In genomic region chr5:177366528-177367322, GRCh38 we compare ENCODE assay signal across 9 cellular contexts. TPM values are rescaled to one million over a fixed set of nuclear protein-coding genes. Genes with fewer than 3 reads are reported as not detected.
DNase-seq lines count a peak whose midpoint lies in the region; ATAC-seq, FAIRE-seq and TF ChIP-seq lines count a peak whose summit lies in the region.
"Had no signal": no experiment of that assay in that cellular context is flagged by ENCODE, and none has a peak within 500 bp of the region (broad histone marks: within the 10 kb centered on the region; RNA-seq: fewer than 3 reads in every experiment).

No MANE protein-coding gene starts in this region.

- H3K9me3 ChIP-seq in HepG2 (ENCODE audit: low read length) (no peaks in the 10 kb centered on the region), thymus (ENCODE audit: control insufficient read depth) (peaks cover 3% of the 10 kb centered on the region)

- no peak overlapping the region for H2AFZ ChIP-seq in HepG2 (ENCODE audit: low read length)

- peaks cover 82% of the 10 kb centered on the region for H3K4me1 Mint-ChIP-seq in dendritic cell treated with granulocyte-macrophage colony-stimulating factor and Interleukin-4, amounts not matched to agents 40 ng/mL and 50 ng/mL, for 4 days (ENCODE audit: low read depth)

- ATAC-seq in HepG2 (peak; percentile 71), HG03469 (IDR thresholded peaks at IDR 0.05; ENCODE audit: unreplicated experiment) (no peak)

- no peaks in the 10 kb centered on the region for H3K27me3 Mint-ChIP-seq in dendritic cell treated with granulocyte-macrophage colony-stimulating factor and Interleukin-4, amounts not matched to agents 40 ng/mL and 50 ng/mL, for 4 days
- H3K27me3 Mint-ChIP-seq: stimulated activated naive CD8-positive, alpha-beta T cell treated with anti-CD3 and anti-CD28 coated beads, Interleukin-15, Interleukin-2, amounts not matched to agents 100 ng/mL and 50 ng/mL, for 24 hours had no signal

- peaks cover 89% of the 10 kb centered on the region for H3K36me3 Mint-ChIP-seq in dendritic cell treated with granulocyte-macrophage colony-stimulating factor and Interleukin-4, amounts not matched to agents 40 ng/mL and 50 ng/mL, for 4 days (ENCODE audit: low read depth)

- H3K27ac ChIP-seq in HepG2 (ENCODE audit: extremely low read length, insufficient read depth, low read length) (peak overlapping the region; percentile 79), thymus (ENCODE audit: low read depth) (peak overlapping the region; percentile 73)

- 2% methylated on average over 28 of the region's 36 CpGs for WGBS in HepG2 (ENCODE audit: low lambda C conversion rate)
- 90% methylated on average over 36 of the region's 36 CpGs for WGBS in thymus

- H3K4me3 ChIP-seq in HepG2 (replicated peaks in 1 of 3; ENCODE audit: insufficient read depth in 1 of 3, low read depth in 2 of 3, low read length in 3 of 3) (peak overlapping the region; percentile 64 to 75 (median 68); a peak in 5 of 6 replicates), thymus (ENCODE audit: low read length) (peak overlapping the region; percentile 5)

- no peaks in the 10 kb centered on the region for H3K9me3 Mint-ChIP-seq in dendritic cell treated with granulocyte-macrophage colony-stimulating factor and Interleukin-4, amounts not matched to agents 40 ng/mL and 50 ng/mL, for 4 days
- H3K9me3 Mint-ChIP-seq: stimulated activated naive CD8-positive, alpha-beta T cell treated with anti-CD3 and anti-CD28 coated beads, Interleukin-15, Interleukin-2, amounts not matched to agents 100 ng/mL and 50 ng/mL, for 24 hours had no signal

- H3K36me3 ChIP-seq in HepG2 (replicated peaks in 1 of 2; ENCODE audit: control insufficient read depth in 1 of 2, insufficient read depth in 2 of 2, low read length in 2 of 2) (no peaks in the 10 kb centered on the region), thymus (ENCODE audit: control insufficient read depth, insufficient read depth) (peaks cover 69% of the 10 kb centered on the region)

- in situ Hi-C loops in HepG2 (cut with HindIII; ENCODE audit: extremely low pct_ligation_motif_present, low pct_unique_long_range_greater_than_20kb) = loop anchor here (25.0 kb wide), 1 partner anchor 829 kb away; the partner anchor contains the start of genes CDHR2 and RNF44

- intact Hi-C loops in dendritic cell treated with granulocyte-macrophage colony-stimulating factor and Interleukin-4, amounts not matched to agents 40 ng/mL and 50 ng/mL, for 4 days (cut with micrococcal nuclease) = no loop called here
- intact Hi-C loops in HepG2 (cut with micrococcal nuclease; ENCODE audit: unreplicated experiment) = loop anchor here (5.0 kb wide), 1 partner anchor 49 kb away; no protein-coding TSS in a partner anchor

- no peak; the same call in 1 of the 2 replicates for TF ChIP-seq CTCF in HepG2 (CRISPR knock-in tag; IDR thresholded peaks at IDR 0.05)

- TF ChIP-seq POLR2A in HepG2 (IDR thresholded peaks at IDR 0.05; ENCODE audit: insufficient read depth in 1 of 2, low read depth in 2 of 2, low read length in 2 of 2) = no peak

- DNase-seq in activated CD4-positive, alpha-beta T cell treated with anti-CD3 and anti-CD28 coated beads for 48 hours = peak; percentile 28
- no peak for DNase-seq in activated CD4-positive, alpha-beta T cell treated with anti-CD3 and anti-CD28 coated beads, Interleukin-2, amount 50 U/mL, for 48 hours
- DNase-seq in HepG2 (ENCODE audit: low spot score) (peak; percentile 75), NCI-H128 (lab: John Stamatoyannopoulos, UW; ENCODE audit: unreplicated experiment) (no peak), OCI-M1 (lab: John Stamatoyannopoulos, UW) (no peak)

- CTCF ChIA-PET in HepG2 (lab: Yijun Ruan, JAX; ENCODE audit: low intra/inter-chr PET ratio, low total read pairs) = no interaction called here

- peaks cover 3% of the 10 kb centered on the region for H3K79me2 ChIP-seq in HepG2 (ENCODE audit: insufficient read depth, low read length)

- peak overlapping the region; percentile 25 for H3K27ac Mint-ChIP-seq in dendritic cell treated with granulocyte-macrophage colony-stimulating factor and Interleukin-4, amounts not matched to agents 40 ng/mL and 50 ng/mL, for 4 days
- H3K27ac Mint-ChIP-seq: stimulated activated naive CD8-positive, alpha-beta T cell treated with anti-CD3 and anti-CD28 coated beads, Interleukin-15, Interleukin-2, amounts not matched to agents 100 ng/mL and 50 ng/mL, for 24 hours had no signal

- BruUV-seq in HepG2 (replicated peaks; lab: Mats Ljungman, UMichigan) = TSS peak; percentile 89

- peak overlapping the region; percentile 85 for H3K4me2 ChIP-seq in HepG2 (ENCODE audit: low read depth, low read length)

- FAIRE-seq in HepG2 (lab: Jason Lieb, UNC) = peak; percentile 82

- no peak for TF ChIP-seq RAD21 in HepG2 (CRISPR knock-in tag; IDR thresholded peaks at IDR 0.05)

- TF ChIP-seq EP300 in HepG2 (IDR thresholded peaks at IDR 0.05; ENCODE audit: low read depth in 2 of 2, low read length in 2 of 2) = no peak
- no peak; the same call in 1 of the 2 replicates for TF ChIP-seq EP300 in HepG2 (CRISPR knock-in tag; IDR thresholded peaks at IDR 0.05; ENCODE audit: borderline replicate concordance)

- no peak overlapping the region for H3K4me3 Mint-ChIP-seq in dendritic cell treated with granulocyte-macrophage colony-stimulating factor and Interleukin-4, amounts not matched to agents 40 ng/mL and 50 ng/mL, for 4 days
- H3K4me3 Mint-ChIP-seq: stimulated activated naive CD8-positive, alpha-beta T cell treated with anti-CD3 and anti-CD28 coated beads, Interleukin-15, Interleukin-2, amounts not matched to agents 100 ng/mL and 50 ng/mL, for 24 hours had no signal

- H3K9ac ChIP-seq in HepG2 (ENCODE audit: insufficient read depth, low read depth, low read length) = peak overlapping the region; percentile 67

- H3K27me3 ChIP-seq in HepG2 (ENCODE audit: control insufficient read depth in 1 of 2, insufficient read depth in 2 of 2, low read length in 2 of 2) (peaks cover 0 to 9% of the 10 kb centered on the region in 2 experiments; a peak in 3 of 5 replicates), thymus (ENCODE audit: control insufficient read depth, insufficient read depth) (no peaks in the 10 kb centered on the region)

- H4K20me1 ChIP-seq in HepG2 (ENCODE audit: insufficient read depth, low read length) = no peaks in the 10 kb centered on the region

- H3K4me1 ChIP-seq in HepG2 (ENCODE audit: insufficient read depth, low read length) (peaks cover 85% of the 10 kb centered on the region), thymus (ENCODE audit: control insufficient read depth, insufficient read depth, low read length) (peaks cover 18% of the 10 kb centered on the region)

- POLR2A ChIA-PET in HepG2 (lab: Yijun Ruan, JAX) = interaction anchor here (0.7 to 7.9 kb wide), 17 partner anchors 8 to 280 kb away, joined by 3 to 239 read pairs (median 7); partner anchors contain the start of genes FGFR4, GRK6, LMAN2 and RGS14

RNA-seq across cellular contexts. Expression of gene RGS14, which starts 9.0 kb away (rescaled TPM):
- total RNA-seq in HepG2 (2016; rRNA removed; fragmentation: Illumina TruSeq; extraction: Trizol) = 10.7 and 11.1 TPM in 2 replicates
- 15.3 and 15.8 TPM in 2 replicates for total RNA-seq in HepG2 (2016; cell fraction: cytosol; rRNA removed; fragmentation: Illumina TruSeq; extraction: Trizol; ENCODE audit: low read depth)
- total RNA-seq in HepG2 (2016; cell fraction: insoluble cytoplasmic fraction; rRNA removed; fragmentation: Illumina TruSeq; extraction: Trizol) = 7.2 and 12.8 TPM in 2 replicates
- 15.5 and 16.6 TPM in 2 replicates for total RNA-seq in HepG2 (2016; cell fraction: membrane; rRNA removed; fragmentation: Illumina TruSeq; extraction: Trizol)
- 7.6 and 9.6 TPM in 2 replicates for total RNA-seq in HepG2 (2016; cell fraction: nucleus; rRNA removed; fragmentation: Illumina TruSeq; extraction: Trizol)
- polyA plus RNA-seq in HepG2 (2011; rRNA removed) (17.2 and 27.9 TPM in 2 replicates), thymus (52.7 TPM)
- 20.3 and 35.1 TPM in 2 replicates for polyA plus RNA-seq in HepG2 (2011; cell fraction: cytosol; rRNA removed)
- polyA plus RNA-seq in HepG2 (2011; cell fraction: nucleus; rRNA removed) = 48.0 and 49.7 TPM in 2 replicates
- polyA plus RNA-seq in HepG2 (2012) = 9.3 and 16.2 TPM in 2 replicates
- polyA plus RNA-seq in HepG2 (2016; cell fraction: cytosol; fragmentation: Illumina TruSeq; extraction: Trizol; ENCODE audit: low read depth) = 11.0 and 13.5 TPM in 2 replicates
- polyA plus RNA-seq in HepG2 (2016; cell fraction: insoluble cytoplasmic fraction; fragmentation: Illumina TruSeq; extraction: Trizol; ENCODE audit: low read depth) = 14.8 and 16.5 TPM in 2 replicates
- polyA plus RNA-seq in HepG2 (2016; cell fraction: membrane; fragmentation: Illumina TruSeq; extraction: Trizol; ENCODE audit: low read depth) = 11.0 and 11.4 TPM in 2 replicates
- 19.6 TPM in 2 replicates for polyA plus RNA-seq in HepG2 (2016; cell fraction: nucleus; fragmentation: Illumina TruSeq; extraction: Trizol; ENCODE audit: insufficient read depth, low read depth)
- polyA minus RNA-seq in HepG2 (2011; rRNA and poly(A)+ RNA removed; ENCODE audit: low replicate concordance) = 0.82 and 20.7 TPM in 2 replicates
- 7.2 and 9.7 TPM in 2 replicates for polyA minus RNA-seq in HepG2 (2011; cell fraction: cytosol; rRNA and poly(A)+ RNA removed)
- 10.6 and 12.8 TPM in 2 replicates for polyA minus RNA-seq in HepG2 (2011; cell fraction: nucleus; rRNA and poly(A)+ RNA removed)

RNA-seq across cellular contexts. Expression of gene LMAN2, which starts 15.3 kb away (rescaled TPM):
- 94.5 and 191 TPM in 2 replicates for total RNA-seq in HepG2 (2016; rRNA removed; fragmentation: Illumina TruSeq; extraction: Trizol)
- 72.5 and 74.4 TPM in 2 replicates for total RNA-seq in HepG2 (2016; cell fraction: cytosol; rRNA removed; fragmentation: Illumina TruSeq; extraction: Trizol; ENCODE audit: low read depth)
- 86.8 and 210 TPM in 2 replicates for total RNA-seq in HepG2 (2016; cell fraction: insoluble cytoplasmic fraction; rRNA removed; fragmentation: Illumina TruSeq; extraction: Trizol)
- 109 and 128 TPM in 2 replicates for total RNA-seq in HepG2 (2016; cell fraction: membrane; rRNA removed; fragmentation: Illumina TruSeq; extraction: Trizol)
- 152 and 179 TPM in 2 replicates for total RNA-seq in HepG2 (2016; cell fraction: nucleus; rRNA removed; fragmentation: Illumina TruSeq; extraction: Trizol)
- polyA plus RNA-seq in HepG2 (2011; rRNA removed) (193 and 197 TPM in 2 replicates), thymus (95.3 TPM)
- 220 and 352 TPM in 2 replicates for polyA plus RNA-seq in HepG2 (2011; cell fraction: cytosol; rRNA removed)
- 256 and 281 TPM in 2 replicates for polyA plus RNA-seq in HepG2 (2011; cell fraction: nucleus; rRNA removed)
- polyA plus RNA-seq in HepG2 (2012) = 71.8 and 108 TPM in 2 replicates
- 82.2 and 93.0 TPM in 2 replicates for polyA plus RNA-seq in HepG2 (2016; cell fraction: cytosol; fragmentation: Illumina TruSeq; extraction: Trizol; ENCODE audit: low read depth)
- polyA plus RNA-seq in HepG2 (2016; cell fraction: insoluble cytoplasmic fraction; fragmentation: Illumina TruSeq; extraction: Trizol; ENCODE audit: low read depth) = 90.8 and 112 TPM in 2 replicates
- polyA plus RNA-seq in HepG2 (2016; cell fraction: membrane; fragmentation: Illumina TruSeq; extraction: Trizol; ENCODE audit: low read depth) = 103 and 135 TPM in 2 replicates
- 241 and 283 TPM in 2 replicates for polyA plus RNA-seq in HepG2 (2016; cell fraction: nucleus; fragmentation: Illumina TruSeq; extraction: Trizol; ENCODE audit: insufficient read depth, low read depth)
- 353 and 575 TPM in 2 replicates for polyA minus RNA-seq in HepG2 (2011; rRNA and poly(A)+ RNA removed; ENCODE audit: low replicate concordance)
- polyA minus RNA-seq in HepG2 (2011; cell fraction: cytosol; rRNA and poly(A)+ RNA removed) = 147 and 182 TPM in 2 replicates
- 87.0 and 96.2 TPM in 2 replicates for polyA minus RNA-seq in HepG2 (2011; cell fraction: nucleus; rRNA and poly(A)+ RNA removed)

RNA-seq across cellular contexts. Expression of gene SLC34A1, which starts 17.5 kb away (rescaled TPM):
- total RNA-seq in HepG2 (2016; rRNA removed; fragmentation: Illumina TruSeq; extraction: Trizol) = 0.20 TPM in 1 of 2 replicates, not detected in the other
- total RNA-seq in HepG2 (2016; cell fraction: cytosol; rRNA removed; fragmentation: Illumina TruSeq; extraction: Trizol; ENCODE audit: low read depth) = not detected in 2 replicates
- total RNA-seq in HepG2 (2016; cell fraction: insoluble cytoplasmic fraction; rRNA removed; fragmentation: Illumina TruSeq; extraction: Trizol) = not detected in 2 replicates
- not detected in 2 replicates for total RNA-seq in HepG2 (2016; cell fraction: membrane; rRNA removed; fragmentation: Illumina TruSeq; extraction: Trizol)
- total RNA-seq in HepG2 (2016; cell fraction: nucleus; rRNA removed; fragmentation: Illumina TruSeq; extraction: Trizol) = not detected in 2 replicates
- polyA plus RNA-seq in HepG2 (2011; rRNA removed) = 0.03 TPM in 2 replicates
- 0.03 TPM in 1 of 2 replicates, not detected in the other for polyA plus RNA-seq in HepG2 (2011; cell fraction: cytosol; rRNA removed)
- 0.21 and 0.24 TPM in 2 replicates for polyA plus RNA-seq in HepG2 (2011; cell fraction: nucleus; rRNA removed)
- not detected in 2 replicates for polyA plus RNA-seq in HepG2 (2012)
- polyA plus RNA-seq in HepG2 (2016; cell fraction: cytosol; fragmentation: Illumina TruSeq; extraction: Trizol; ENCODE audit: low read depth) = not detected in 2 replicates
- not detected in 2 replicates for polyA plus RNA-seq in HepG2 (2016; cell fraction: insoluble cytoplasmic fraction; fragmentation: Illumina TruSeq; extraction: Trizol; ENCODE audit: low read depth)
- not detected in 2 replicates for polyA plus RNA-seq in HepG2 (2016; cell fraction: membrane; fragmentation: Illumina TruSeq; extraction: Trizol; ENCODE audit: low read depth)
- not detected in 2 replicates for polyA plus RNA-seq in HepG2 (2016; cell fraction: nucleus; fragmentation: Illumina TruSeq; extraction: Trizol; ENCODE audit: insufficient read depth, low read depth)
- polyA minus RNA-seq in HepG2 (2011; rRNA and poly(A)+ RNA removed; ENCODE audit: low replicate concordance) = not detected in 2 replicates
- 1.4 TPM in 1 of 2 replicates, not detected in the other for polyA minus RNA-seq in HepG2 (2011; cell fraction: cytosol; rRNA and poly(A)+ RNA removed)
- not detected in 2 replicates for polyA minus RNA-seq in HepG2 (2011; cell fraction: nucleus; rRNA and poly(A)+ RNA removed)
- 0.02 TPM for polyA plus RNA-seq in thymus

RNA-seq across cellular contexts. Expression of gene PFN3, which starts 33.7 kb away (rescaled TPM):
- total RNA-seq in HepG2 (2016; rRNA removed; fragmentation: Illumina TruSeq; extraction: Trizol) = not detected in 2 replicates
- not detected in 2 replicates for total RNA-seq in HepG2 (2016; cell fraction: cytosol; rRNA removed; fragmentation: Illumina TruSeq; extraction: Trizol; ENCODE audit: low read depth)
- not detected in 2 replicates for total RNA-seq in HepG2 (2016; cell fraction: insoluble cytoplasmic fraction; rRNA removed; fragmentation: Illumina TruSeq; extraction: Trizol)
- not detected in 2 replicates for total RNA-seq in HepG2 (2016; cell fraction: membrane; rRNA removed; fragmentation: Illumina TruSeq; extraction: Trizol)
- total RNA-seq in HepG2 (2016; cell fraction: nucleus; rRNA removed; fragmentation: Illumina TruSeq; extraction: Trizol) = not detected in 2 replicates
- not detected in 2 replicates for polyA plus RNA-seq in HepG2 (2011; rRNA removed)
- not detected in 2 replicates for polyA plus RNA-seq in HepG2 (2011; cell fraction: cytosol; rRNA removed)
- polyA plus RNA-seq in HepG2 (2011; cell fraction: nucleus; rRNA removed) = not detected in 2 replicates
- polyA plus RNA-seq in HepG2 (2012) = not detected in 2 replicates
- polyA plus RNA-seq in HepG2 (2016; cell fraction: cytosol; fragmentation: Illumina TruSeq; extraction: Trizol; ENCODE audit: low read depth) = not detected in 2 replicates
- not detected in 2 replicates for polyA plus RNA-seq in HepG2 (2016; cell fraction: insoluble cytoplasmic fraction; fragmentation: Illumina TruSeq; extraction: Trizol; ENCODE audit: low read depth)
- polyA plus RNA-seq in HepG2 (2016; cell fraction: membrane; fragmentation: Illumina TruSeq; extraction: Trizol; ENCODE audit: low read depth) = not detected in 2 replicates
- not detected in 2 replicates for polyA plus RNA-seq in HepG2 (2016; cell fraction: nucleus; fragmentation: Illumina TruSeq; extraction: Trizol; ENCODE audit: insufficient read depth, low read depth)
- not detected in 2 replicates for polyA minus RNA-seq in HepG2 (2011; rRNA and poly(A)+ RNA removed; ENCODE audit: low replicate concordance)
- not detected in 2 replicates for polyA minus RNA-seq in HepG2 (2011; cell fraction: cytosol; rRNA and poly(A)+ RNA removed)
- polyA minus RNA-seq in HepG2 (2011; cell fraction: nucleus; rRNA and poly(A)+ RNA removed) = not detected in 2 replicates
- polyA plus RNA-seq in thymus = not detected

RNA-seq across cellular contexts. Expression of gene F12, which starts 42.6 kb away (rescaled TPM):
- total RNA-seq in HepG2 (2016; rRNA removed; fragmentation: Illumina TruSeq; extraction: Trizol) = 1.3 and 3.0 TPM in 2 replicates
- 1.9 and 3.1 TPM in 2 replicates for total RNA-seq in HepG2 (2016; cell fraction: cytosol; rRNA removed; fragmentation: Illumina TruSeq; extraction: Trizol; ENCODE audit: low read depth)
- 1.4 and 3.6 TPM in 2 replicates for total RNA-seq in HepG2 (2016; cell fraction: insoluble cytoplasmic fraction; rRNA removed; fragmentation: Illumina TruSeq; extraction: Trizol)
- total RNA-seq in HepG2 (2016; cell fraction: membrane; rRNA removed; fragmentation: Illumina TruSeq; extraction: Trizol) = 2.4 and 3.3 TPM in 2 replicates
- 2.3 and 3.0 TPM in 2 replicates for total RNA-seq in HepG2 (2016; cell fraction: nucleus; rRNA removed; fragmentation: Illumina TruSeq; extraction: Trizol)
- polyA plus RNA-seq in HepG2 (2011; rRNA removed) = 2.5 and 3.1 TPM in 2 replicates
- 1.5 and 3.0 TPM in 2 replicates for polyA plus RNA-seq in HepG2 (2011; cell fraction: cytosol; rRNA removed)
- 27.2 and 32.3 TPM in 2 replicates for polyA plus RNA-seq in HepG2 (2011; cell fraction: nucleus; rRNA removed)
- polyA plus RNA-seq in HepG2 (2012) = 3.6 and 10.3 TPM in 2 replicates
- 3.7 and 5.9 TPM in 2 replicates for polyA plus RNA-seq in HepG2 (2016; cell fraction: cytosol; fragmentation: Illumina TruSeq; extraction: Trizol; ENCODE audit: low read depth)
- polyA plus RNA-seq in HepG2 (2016; cell fraction: insoluble cytoplasmic fraction; fragmentation: Illumina TruSeq; extraction: Trizol; ENCODE audit: low read depth) = 1.6 and 2.3 TPM in 2 replicates
- 3.4 and 5.0 TPM in 2 replicates for polyA plus RNA-seq in HepG2 (2016; cell fraction: membrane; fragmentation: Illumina TruSeq; extraction: Trizol; ENCODE audit: low read depth)
- 6.6 and 9.9 TPM in 2 replicates for polyA plus RNA-seq in HepG2 (2016; cell fraction: nucleus; fragmentation: Illumina TruSeq; extraction: Trizol; ENCODE audit: insufficient read depth, low read depth)
- polyA minus RNA-seq in HepG2 (2011; rRNA and poly(A)+ RNA removed; ENCODE audit: low replicate concordance) = 2.5 and 2.6 TPM in 2 replicates
- 0.30 and 1.2 TPM in 2 replicates for polyA minus RNA-seq in HepG2 (2011; cell fraction: cytosol; rRNA and poly(A)+ RNA removed)
- polyA minus RNA-seq in HepG2 (2011; cell fraction: nucleus; rRNA and poly(A)+ RNA removed) = 1.0 and 1.7 TPM in 2 replicates
- polyA plus RNA-seq in thymus = 1.2 TPM

Comparison
In these comparisons a context has a peak if more than half of its experiments do, and no peak if none do; other contexts are left out.
1. DNase-seq: peak in activated CD4-positive, alpha-beta T cell treated with anti-CD3 and anti-CD28 coated beads for 48 hours (single experiment) and HepG2 (single experiment); none in activated CD4-positive, alpha-beta T cell treated with anti-CD3 and anti-CD28 coated beads, Interleukin-2, amount 50 U/mL, for 48 hours (0 of 2), NCI-H128 (single experiment) and OCI-M1 (single experiment).